In genomic region chr6:25061289-25061945, GRCh38 we compare ENCODE assay signal across 14 cellular contexts.
DNase-seq lines count a peak whose midpoint lies in the region; ATAC-seq and TF ChIP-seq lines count a peak whose summit lies in the region.
"Had no signal": no experiment of that assay in that cellular context is flagged by ENCODE, and none has a peak within 500 bp of the region (broad histone marks: within the 10 kb centered on the region; RNA-seq: fewer than 3 reads in every experiment).

No MANE protein-coding gene starts in this region.

- no peak overlapping the region for H3K4me3 Mint-ChIP-seq in GM23338

- H3K4me2 ChIP-seq in GM23338, result no peak overlapping the region

- peaks cover 10% of the 10 kb centered on the region; the same call in 1 of the 3 replicates for H3K36me3 Mint-ChIP-seq in GM23338 (ENCODE audit: low read depth)

- H3K36me3 ChIP-seq in GM23338 (ENCODE audit: insufficient read depth) (0 out of 2 replicates have a peak, but pooled peaks cover 3% of the 10 kb centered on the region), brain microvascular endothelial cell (replicated peaks) (no peaks in the 10 kb centered on the region), subcutaneous abdominal adipose tissue (ENCODE audit: control insufficient read depth in 5 of 5, insufficient read depth in 5 of 5, low read length in 5 of 5) (no peaks in the 10 kb centered on the region)
- H3K36me3 ChIP-seq: cardiac muscle cell, stomach had no signal

- peak overlapping the region; percentile 78 for H3K27ac Mint-ChIP-seq in GM23338

- no peaks in the 10 kb centered on the region for H4K20me1 ChIP-seq in GM23338 (replicated peaks; ENCODE audit: insufficient read depth)

- peaks cover 13% of the 10 kb centered on the region for H3K4me1 ChIP-seq in GM23338 (ENCODE audit: insufficient read depth)
- peaks cover 2 to 20% (median 17%) of the 10 kb centered on the region in 5 donors for H3K4me1 ChIP-seq in subcutaneous abdominal adipose tissue (ENCODE audit: control insufficient read depth in 5 of 5, insufficient read depth in 5 of 5, low read length in 5 of 5)

- H3K27ac ChIP-seq in GM23338 (ENCODE audit: low read depth) (peak overlapping the region; percentile 71), brain microvascular endothelial cell (peak overlapping the region; percentile 35), subcutaneous abdominal adipose tissue (ENCODE audit: low read depth, low read length) (peak overlapping the region; percentile 37)
- H3K27ac ChIP-seq: epithelial cell of prostate, stomach had no signal

- DNase-seq in GM23338 (ENCODE audit: low spot score), result peak; percentile 60
- DNase-seq in brain microvascular endothelial cell, result peak; percentile 36
- peak; percentile 25 for DNase-seq in iPS-NIHi7 (ENCODE audit: extremely low spot score)
- no peak for DNase-seq in mucosa of gallbladder (ENCODE audit: low spot score)
- DNase-seq in NCI-H2081 treated with DMSO at 0.1 percent for 48 hours (lab: John Stamatoyannopoulos, UW), result no peak
- no peak for DNase-seq in NCI-H2196 treated with DMSO at 0.1 percent for 48 hours (lab: John Stamatoyannopoulos, UW; ENCODE audit: unreplicated experiment)
- DNase-seq in occipital lobe (lab: John Stamatoyannopoulos, UW), result no peak
- DNase-seq: activated CD8-positive, alpha-beta memory T cell treated with anti-CD3 and anti-CD28 coated beads for 24 hours; mucosa of descending colon; NCI-H1105; stomach had no signal

- peaks cover 8% of the 10 kb centered on the region; the same call in 1 of the 2 replicates for H3K9me2 ChIP-seq in GM23338 (ENCODE audit: insufficient read depth)

- no peaks in the 10 kb centered on the region for H3K79me2 ChIP-seq in GM23338 (replicated peaks; ENCODE audit: insufficient read depth)

- H3F3A ChIP-seq in GM23338 (replicated peaks; ENCODE audit: low read depth), result no peaks in the 10 kb centered on the region

- H2AFZ ChIP-seq in GM23338, result 0 out of 2 replicates have a peak overlapping the region, but pooled peaks have one; percentile 1

- H3K4me3 ChIP-seq in GM23338, result no peak overlapping the region
- H3K4me3 ChIP-seq in brain microvascular endothelial cell (ENCODE audit: low read depth, low read length), result no peak overlapping the region
- H3K4me3 ChIP-seq in subcutaneous abdominal adipose tissue (ENCODE audit: low read depth in 1 of 5, low read length in 5 of 5), result no peak overlapping the region
- H3K4me3 ChIP-seq: cardiac muscle cell, mucosa of descending colon, stomach had no signal

- in situ Hi-C loops in brain microvascular endothelial cell (cut with HindIII; ENCODE audit: low pct_ligation_motif_present, low sequenced_read_pairs), result no loop called here

- H3K9me3 ChIP-seq in subcutaneous abdominal adipose tissue (ENCODE audit: control insufficient read depth in 5 of 5, low read length in 5 of 5), result peaks cover 0 to 4% (median 0%) of the 10 kb centered on the region in 5 donors
- H3K9me3 ChIP-seq: mucosa of descending colon, stomach had no signal

- H3K9me3 Mint-ChIP-seq in GM23338, result peaks cover 12% of the 10 kb centered on the region; the same call in 2 of the 3 replicates

- H3K4me1 Mint-ChIP-seq in GM23338, result peaks cover 21% of the 10 kb centered on the region

- peaks cover 10% of the 10 kb centered on the region for H3K27me3 Mint-ChIP-seq in GM23338 (ENCODE audit: insufficient read depth, low read depth, poor library complexity)

- ATAC-seq in GM23338, result peak; percentile 85
- ATAC-seq: mucosa of descending colon had no signal

- TF ChIP-seq CTCF in GM23338 (conservative IDR thresholded peaks at IDR 0.05; ENCODE audit: low read depth in 2 of 2) (no peak), brain microvascular endothelial cell (IDR thresholded peaks at IDR 0.05; ENCODE audit: low read depth, low read length, missing control alignments) (no peak)

- no peaks in the 10 kb centered on the region for H3K27me3 ChIP-seq in GM23338 (ENCODE audit: insufficient read depth)
- no peaks in the 10 kb centered on the region for H3K27me3 ChIP-seq in brain microvascular endothelial cell (replicated peaks)
- no peaks in the 10 kb centered on the region for H3K27me3 ChIP-seq in subcutaneous abdominal adipose tissue (ENCODE audit: control insufficient read depth in 5 of 5, insufficient read depth in 4 of 5, low read length in 5 of 5)
- H3K27me3 ChIP-seq: cardiac muscle cell, stomach had no signal

- no peak overlapping the region for H3K9ac ChIP-seq in subcutaneous abdominal adipose tissue (ENCODE audit: low read length in 5 of 5)

TF ChIP-seq in GM23338, 12 proteins besides CTCF, POLR2A, EP300 and RAD21:
- TF ChIP-seq ZNF462 (CRISPR knock-in tag; IDR thresholded peaks at IDR 0.05) (peak; percentile 91), ETS1 (IDR thresholded peaks at IDR 0.05) (no peak)

Comparison
In these comparisons a context has a peak if more than half of its experiments do, and no peak if none do; other contexts are left out.
1. DNase-seq: peak in GM23338 (single experiment), brain microvascular endothelial cell (single experiment) and iPS-NIHi7 (single experiment); none in mucosa of gallbladder (single experiment), NCI-H2081 treated with DMSO at 0.1 percent for 48 hours (single experiment), NCI-H2196 treated with DMSO at 0.1 percent for 48 hours (single experiment) and occipital lobe (single experiment).
2. Peak in every context shown above with its lines, with median percentiles within 50 percentile points of each other: H3K27ac ChIP-seq.